In the genomic region with DNA sequence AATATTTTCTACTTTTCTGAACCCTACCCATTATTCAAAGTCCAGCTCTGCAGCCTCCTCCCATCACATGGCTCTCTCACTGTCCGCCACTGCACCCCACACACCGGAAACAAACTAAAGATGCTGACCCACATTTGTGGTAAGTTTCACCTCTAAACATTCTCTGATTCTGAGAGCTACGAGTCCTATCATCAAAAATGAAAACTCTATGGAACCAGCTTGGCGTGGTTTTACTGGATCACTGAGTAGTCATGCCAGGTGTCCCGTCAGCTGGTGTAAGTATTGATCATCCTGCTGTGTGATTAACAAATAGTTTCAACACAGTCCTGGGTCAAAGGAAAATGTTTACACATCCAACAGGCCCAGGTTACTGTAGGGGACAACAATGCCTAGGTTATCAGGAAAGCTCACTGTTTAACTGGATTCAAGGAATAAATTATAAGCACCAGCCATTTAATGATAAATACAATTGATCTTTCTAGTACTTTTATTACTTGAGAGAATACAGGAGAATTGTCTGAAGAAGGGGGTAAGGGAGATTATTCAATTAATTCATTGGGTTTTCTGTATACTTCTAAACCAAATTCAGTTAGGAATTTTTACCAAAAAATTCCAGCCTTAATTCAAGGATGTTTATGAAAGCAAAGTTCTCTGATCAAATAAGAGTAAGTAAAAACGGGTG, we compare ENCODE assay signal across 8 cellular contexts. TPM values are rescaled to one million over a fixed set of nuclear protein-coding genes. Genes with fewer than 3 reads are reported as not detected.
DNase-seq lines count a peak whose midpoint lies in the region; ATAC-seq lines count a peak whose summit lies in the region.

No MANE protein-coding gene starts in this region.

- peak in 3 of 10 donors; percentile 29 to 41 (median 40) for DNase-seq in naive thymus-derived CD8-positive, alpha-beta T cell
- DNase-seq in NCI-H446 treated with DMSO at 0.1 percent for 48 hours (lab: John Stamatoyannopoulos, UW) (no peak), NCI-H2196 treated with DMSO at 0.1 percent for 48 hours (lab: John Stamatoyannopoulos, UW; ENCODE audit: unreplicated experiment) (no peak), NCI-H510A (lab: John Stamatoyannopoulos, UW) (no peak)

- no peaks in the 10 kb centered on the region for H3K9me3 Mint-ChIP-seq in naive thymus-derived CD8-positive, alpha-beta T cell

- peak overlapping the region; percentile 75 to 91 (median 84) for H3K4me3 Mint-ChIP-seq in naive thymus-derived CD8-positive, alpha-beta T cell

- H3K27ac ChIP-seq in angular gyrus (ENCODE audit: low read depth, low read length), result peak overlapping the region; percentile 14

- H3K27me3 Mint-ChIP-seq in naive thymus-derived CD8-positive, alpha-beta T cell, result no peaks in the 10 kb centered on the region

- peak overlapping the region; percentile 92 to 99 (median 96) for H3K27ac Mint-ChIP-seq in naive thymus-derived CD8-positive, alpha-beta T cell

- peaks cover 47 to 98% (median 97%) of the 10 kb centered on the region in 4 donors for H3K4me1 Mint-ChIP-seq in naive thymus-derived CD8-positive, alpha-beta T cell

- ATAC-seq in GM18907 (IDR thresholded peaks at IDR 0.05; ENCODE audit: unreplicated experiment) (peak; percentile 68), HG03159 (IDR thresholded peaks at IDR 0.05; ENCODE audit: unreplicated experiment) (peak; percentile 61), GM19455 (IDR thresholded peaks at IDR 0.05; ENCODE audit: unreplicated experiment) (no peak)
- peak; percentile 2 to 14 for ATAC-seq in naive thymus-derived CD8-positive, alpha-beta T cell

- H3K36me3 Mint-ChIP-seq in naive thymus-derived CD8-positive, alpha-beta T cell, result peaks cover 0 to 14% (median 5%) of the 10 kb centered on the region in 3 donors

- POLR2A ChIA-PET in naive thymus-derived CD8-positive, alpha-beta T cell (lab: Charles Lee), result interaction anchor here (0.7 to 3.3 kb wide), 22 partner anchors 8 to 51 kb away, joined by 3 to 54 read pairs (median 8); partner anchors contain the start of gene CYTH1

RNA-seq across cellular contexts. Expression of gene CYTH1, which starts 33.9 kb away (rescaled TPM):
- total RNA-seq in naive thymus-derived CD8-positive, alpha-beta T cell, result 100 to 1,000 TPM; 415 to 423 TPM
- polyA plus RNA-seq in naive thymus-derived CD8-positive, alpha-beta T cell, result 100 to 1,000 TPM; 220 to 320 (median 243) TPM
